8 cellular contexts compared by ENCODE assay signal in the genomic region with DNA sequence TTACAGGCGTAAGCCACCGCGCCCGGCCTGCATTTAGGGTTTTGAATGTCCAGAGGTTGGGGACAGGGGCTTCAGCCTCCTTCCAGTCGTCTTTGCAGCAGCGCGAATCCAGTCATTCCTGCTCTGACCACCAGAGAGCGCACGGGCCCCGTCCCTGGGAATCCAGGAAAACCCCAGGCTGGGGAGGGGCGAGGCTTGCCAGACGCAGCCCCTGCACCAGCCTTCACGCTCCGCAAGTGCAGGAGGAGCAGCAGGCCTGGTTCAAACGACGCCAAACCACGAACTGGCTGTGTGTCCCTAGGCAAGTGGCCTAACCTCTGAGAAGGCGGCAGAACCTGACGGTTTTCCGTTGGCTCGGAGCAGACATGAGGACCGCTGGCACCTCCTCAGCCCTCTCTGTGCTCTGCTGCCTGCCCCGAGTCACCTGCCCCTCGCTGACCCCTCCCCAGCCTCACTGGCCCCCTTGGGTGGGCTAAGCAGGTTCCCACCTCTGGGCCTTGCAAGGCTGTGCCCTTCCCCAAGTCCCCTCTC. TPM values are rescaled to one million over a fixed set of nuclear protein-coding genes. Genes with fewer than 3 reads are reported as not detected.
A peak's percentile ranks its signal among the peaks of the same experiment; 100 is the strongest.
DNase-seq lines count a peak whose midpoint lies in the region; ATAC-seq and TF ChIP-seq lines count a peak whose summit lies in the region.

No MANE protein-coding gene starts in this region.

- H3K36me3 ChIP-seq in KMS-11 (ENCODE audit: insufficient read depth) (no peaks in the 10 kb centered on the region), PC-9 (ENCODE audit: low read depth) (0 out of 2 replicates have a peak, but pooled peaks cover 4% of the 10 kb centered on the region)

- intact Hi-C loops in PC-9 (cut with micrococcal nuclease; ENCODE audit: unreplicated experiment): loop anchor here (1.0 to 10.0 kb wide), 4 partner anchors 69 to 260 kb away; a partner anchor contains a TSS

- H4K20me1 ChIP-seq in KMS-11 (ENCODE audit: insufficient read depth) (peaks cover 2% of the 10 kb centered on the region; the same call in 1 of the 2 replicates), PC-9 (ENCODE audit: insufficient read depth) (peaks cover 20% of the 10 kb centered on the region)

- no peaks in the 10 kb centered on the region for H3K9me3 ChIP-seq in PC-9 (ENCODE audit: insufficient read depth, low read depth)

- POLR2A ChIA-PET in PC-9 (lab: Charles Lee; ENCODE audit: unreplicated experiment): no interaction called here

- peak overlapping the region; percentile 39 for H3K4me2 ChIP-seq in KMS-11
- peak overlapping the region; percentile 54 for H3K4me2 ChIP-seq in PC-9

- H3K79me2 ChIP-seq in KMS-11 (ENCODE audit: insufficient read depth, low read depth) (peaks cover 26% of the 10 kb centered on the region), PC-9 (ENCODE audit: low read depth) (peaks cover 29% of the 10 kb centered on the region)

- peaks cover 32% of the 10 kb centered on the region for H3K27me3 ChIP-seq in KMS-11 (ENCODE audit: insufficient read depth, low read depth)
- H3K27me3 ChIP-seq in PC-9 (ENCODE audit: insufficient read depth, low read depth): no peaks in the 10 kb centered on the region

- H3K27ac ChIP-seq in KMS-11 (no peak overlapping the region), PC-9 (no peak overlapping the region)

- peaks cover 13% of the 10 kb centered on the region for H3F3A ChIP-seq in PC-9 (ENCODE audit: insufficient read depth, low read depth)

- H3K4me3 ChIP-seq in KMS-11 (IDR thresholded peaks at IDR 0.05; ENCODE audit: insufficient read depth, low read depth, low read length) (no peak overlapping the region), PC-9 (no peak overlapping the region), fibroblast of mammary gland (ENCODE audit: control insufficient read depth, low read depth, low read length) (no peak overlapping the region)

- H3K4me3 Mint-ChIP-seq in nephron: peak overlapping the region; percentile 83 to 88 (median 86)

- no TSS peak for BruUV-seq in PC-9 (replicated peaks; lab: Mats Ljungman, UMichigan)

- H3K4me1 Mint-ChIP-seq in nephron: peaks cover 23% of the 10 kb centered on the region

- peak overlapping the region; percentile 34; the same call in 1 of the 2 replicates for H2AFZ ChIP-seq in KMS-11 (ENCODE audit: low read depth)
- no peak overlapping the region for H2AFZ ChIP-seq in PC-9

- H3K9me3 Mint-ChIP-seq in nephron: peaks cover 5% of the 10 kb centered on the region

- H3K27me3 Mint-ChIP-seq in nephron (ENCODE audit: low read depth): peaks cover 4% of the 10 kb centered on the region

- DNase-seq in COLO668 (lab: John Stamatoyannopoulos, UW; ENCODE audit: unreplicated experiment) (peak; percentile 79), PC-9 (peak; percentile 54 to 83), activated T-helper 1 cell treated with Interleukin-2 at 50 U/mL for 16 hours (ENCODE audit: low read depth) (peak; percentile 59), fibroblast of mammary gland (ENCODE audit: low read depth) (peak; percentile 63)
- DNase-seq in stimulated activated naive CD4-positive, alpha-beta T cell (lab: John Stamatoyannopoulos, UW): peak; percentile 52 to 83 (median 76)

- ATAC-seq in GM18517 (IDR thresholded peaks at IDR 0.05; ENCODE audit: unreplicated experiment): no peak

- H3K9ac ChIP-seq in KMS-11: no peak overlapping the region

- TF ChIP-seq CTCF in KMS-11 (conservative IDR thresholded peaks at IDR 0.05; ENCODE audit: low read depth, low read length) (peak; percentile 83), PC-9 (conservative IDR thresholded peaks at IDR 0.05) (peak; percentile 93), fibroblast of mammary gland (conservative IDR thresholded peaks at IDR 0.05; ENCODE audit: control insufficient read depth, insufficient read depth, low read depth, low read length) (peak; percentile 87), nephron (IDR thresholded peaks at IDR 0.05; ENCODE audit: unreplicated experiment in 3 of 3) (peak; percentile 93 to 94 (median 94))

- no peaks in the 10 kb centered on the region for H3K36me3 Mint-ChIP-seq in nephron (ENCODE audit: low read depth)

- CTCF ChIA-PET in PC-9 (lab: Charles Lee): no interaction called here

- H3K4me1 ChIP-seq in KMS-11 (ENCODE audit: low read depth, poor library complexity, severe bottlenecking): peaks cover 20% of the 10 kb centered on the region
- peaks cover 20% of the 10 kb centered on the region for H3K4me1 ChIP-seq in PC-9 (replicated peaks; ENCODE audit: insufficient read depth)

- H3K9me2 ChIP-seq in PC-9 (ENCODE audit: insufficient read depth): no peaks in the 10 kb centered on the region

- H3K27ac Mint-ChIP-seq in nephron: peak overlapping the region; percentile 76 to 93 (median 88)

RNA-seq across cellular contexts. Expression of a gene that starts 2.0 kb away (rescaled TPM):
- total RNA-seq in PC-9 (2021): 54.4 and 63.7 TPM in 2 replicates

RNA-seq across cellular contexts. Expression of a gene that starts 11.2 kb away (rescaled TPM):
- total RNA-seq in PC-9 (2021): 40.9 and 85.1 TPM in 2 replicates

RNA-seq across cellular contexts. Expression of a gene that starts 25.3 kb away (rescaled TPM):
- 0.35 TPM in 1 of 2 replicates, not detected in the other for total RNA-seq in PC-9 (2021)

RNA-seq across cellular contexts. Expression of a gene that starts 30.3 kb away (rescaled TPM):
- not detected in 2 replicates for total RNA-seq in PC-9 (2021)

RNA-seq across cellular contexts. Expression of a gene that starts 31.6 kb away (rescaled TPM):
- total RNA-seq in PC-9 (2021): 46.4 and 57.1 TPM in 2 replicates
